Comparison of ENCODE assay signal across 7 cellular contexts in genomic region chr5:171494452-171495121, GRCh38.
DNase-seq lines count a peak whose midpoint lies in the region; ATAC-seq and TF ChIP-seq lines count a peak whose summit lies in the region.

No MANE protein-coding gene starts in this region.

- peak; percentile 25 to 49 (median 45) for DNase-seq in body of pancreas
- DNase-seq in kidney epithelial cell (ENCODE audit: low read depth), result peak; percentile 42
- peak; percentile 43 to 72 for DNase-seq in tibial nerve (ENCODE audit: low spot score in 2 of 2)
- DNase-seq in activated naive CD4-positive, alpha-beta T cell treated with Interleukin-2 at 50 U/mL for 16 hours, result no peak

- intact Hi-C loops in body of pancreas (cut with DNase I), result no loop called here

- no peaks in the 10 kb centered on the region for H3K9me3 ChIP-seq in HUES48 (ENCODE audit: control insufficient read depth, insufficient read depth, low read length)
- no peaks in the 10 kb centered on the region for H3K9me3 ChIP-seq in body of pancreas
- no peaks in the 10 kb centered on the region for H3K9me3 ChIP-seq in tibial nerve

- peak in 1 of 2 donors; percentile 65 for TF ChIP-seq EP300 in tibial nerve (IDR thresholded peaks at IDR 0.05)

- peak; percentile 63 for ATAC-seq in body of pancreas
- no peak for ATAC-seq in GM21447 (IDR thresholded peaks at IDR 0.05; ENCODE audit: unreplicated experiment)
- ATAC-seq in HG03469 (IDR thresholded peaks at IDR 0.05; ENCODE audit: unreplicated experiment), result no peak

- no peak for TF ChIP-seq POLR2A in body of pancreas (IDR thresholded peaks at IDR 0.05)
- TF ChIP-seq POLR2A in tibial nerve (IDR thresholded peaks at IDR 0.05), result no peak

- TF ChIP-seq CTCF in body of pancreas (IDR thresholded peaks at IDR 0.05), result no peak
- TF ChIP-seq CTCF in kidney epithelial cell (IDR thresholded peaks at IDR 0.05; ENCODE audit: insufficient read depth, low read length, poor library complexity, severe bottlenecking), result no peak
- TF ChIP-seq CTCF in tibial nerve (IDR thresholded peaks at IDR 0.05), result no peak

- H3K36me3 ChIP-seq in HUES48 (ENCODE audit: control insufficient read depth, insufficient read depth, low read length), result no peaks in the 10 kb centered on the region
- no peaks in the 10 kb centered on the region for H3K36me3 ChIP-seq in body of pancreas (replicated peaks in 1 of 2; ENCODE audit: insufficient read depth in 1 of 2, low read depth in 2 of 2)
- H3K36me3 ChIP-seq in kidney epithelial cell (ENCODE audit: control insufficient read depth, insufficient read depth, low read length), result no peaks in the 10 kb centered on the region
- no peaks in the 10 kb centered on the region for H3K36me3 ChIP-seq in tibial nerve

- H3K4me3 ChIP-seq in HUES48 (ENCODE audit: low read depth, low read length), result no peak overlapping the region
- no peak overlapping the region for H3K4me3 ChIP-seq in body of pancreas
- H3K4me3 ChIP-seq in kidney epithelial cell (ENCODE audit: low read depth, low read length), result no peak overlapping the region
- H3K4me3 ChIP-seq in tibial nerve, result no peak overlapping the region

- H3K27me3 ChIP-seq in HUES48 (ENCODE audit: control insufficient read depth, insufficient read depth, low read length), result no peaks in the 10 kb centered on the region
- H3K27me3 ChIP-seq in body of pancreas, result no peaks in the 10 kb centered on the region
- H3K27me3 ChIP-seq in kidney epithelial cell (ENCODE audit: control insufficient read depth, insufficient read depth, low read length), result no peaks in the 10 kb centered on the region
- H3K27me3 ChIP-seq in tibial nerve, result no peaks in the 10 kb centered on the region

- 30% methylated on average over 13 to 17 of the region's 17 CpGs for WGBS in body of pancreas, 2 donors
- 9 to 19% methylated on average over 17 of the region's 17 CpGs for WGBS in tibial nerve, 2 donors

- H3K4me1 ChIP-seq in HUES48 (ENCODE audit: control insufficient read depth, insufficient read depth, low read length), result peaks cover 9% of the 10 kb centered on the region
- peaks cover 7% of the 10 kb centered on the region for H3K4me1 ChIP-seq in body of pancreas
- H3K4me1 ChIP-seq in tibial nerve, result peaks cover 0 to 32% (median 5%) of the 10 kb centered on the region in 4 donors

- H3K9ac ChIP-seq in HUES48 (ENCODE audit: low read depth, low read length), result peak overlapping the region; percentile 35; the same call in 1 of the 2 replicates

- H3K27ac ChIP-seq in HUES48 (ENCODE audit: low read depth, low read length) (peak overlapping the region; percentile 90), body of pancreas (peak overlapping the region in 2 of 4 donors; percentile 10 to 54), tibial nerve (peak overlapping the region; percentile 56 to 84 (median 70))
